In genomic region chr7:25034136-25034535, GRCh38 we compare ENCODE assay signal across 9 cellular contexts.
"Had no signal": no experiment of that assay in that cellular context is flagged by ENCODE, and none has a peak within 500 bp of the region (broad histone marks: within the 10 kb centered on the region; RNA-seq: fewer than 3 reads in every experiment).

No MANE protein-coding gene starts in this region.

- DNase-seq: GM23248, GOT3, H7, HFFc6, KG1 had no signal

- H3K4me3 Mint-ChIP-seq: HFFc6, IgD-negative memory B cell had no signal

- H3K27ac ChIP-seq: GM23248 had no signal

- H3K4me3 ChIP-seq: GM23248, HAP-1 had no signal

- H3K9ac ChIP-seq: GM23248 had no signal

- H3K36me3 ChIP-seq: HAP-1 had no signal

- ATAC-seq: HCT116 had no signal

- FAIRE-seq: HTR-8/SVneo had no signal

- H2AFZ ChIP-seq: GM23248 had no signal

- H3K36me3 Mint-ChIP-seq: IgD-negative memory B cell had no signal

- H3K9me3 Mint-ChIP-seq: HFFc6 had no signal

- H3K27ac Mint-ChIP-seq: HFFc6, IgD-negative memory B cell had no signal

- H3K9me3 ChIP-seq: HAP-1 had no signal

- H3K4me1 ChIP-seq: HAP-1 had no signal
